In genomic region chr7:94883676-94884075, GRCh38 we compare ENCODE assay signal across 25 cellular contexts. TPM values are rescaled to one million over a fixed set of nuclear protein-coding genes. Genes with fewer than 3 reads are reported as not detected.
DNase-seq lines count a peak whose midpoint lies in the region; ATAC-seq, FAIRE-seq and TF ChIP-seq lines count a peak whose summit lies in the region.
"Had no signal": no experiment of that assay in that cellular context is flagged by ENCODE, and none has a peak within 500 bp of the region (broad histone marks: within the 10 kb centered on the region; RNA-seq: fewer than 3 reads in every experiment).

No MANE protein-coding gene starts in this region.

- H4K91ac ChIP-seq in H1 (replicated peaks; ENCODE audit: insufficient read length, low read length): no peak overlapping the region

- H3K36me3 ChIP-seq in H1 (ENCODE audit: control insufficient read depth in 2 of 4, insufficient read depth in 4 of 4, low read length in 3 of 4) (no peaks in the 10 kb centered on the region), smooth muscle cell (ENCODE audit: low read depth) (no peaks in the 10 kb centered on the region)
- H3K36me3 ChIP-seq: BE2C; BLaER1 treated with 17β-estradiol and CSF1 and Interleukin-3, amounts not matched to agents 10 nM and 100 nM had no signal

- no peak overlapping the region for H3K27ac ChIP-seq in H1 (ENCODE audit: low read depth, low read length)
- peak overlapping the region; percentile 74 for H3K27ac ChIP-seq in smooth muscle cell (ENCODE audit: low read depth)
- H3K27ac ChIP-seq: 22Rv1; BLaER1 treated with 17β-estradiol and CSF1 and Interleukin-3, amounts not matched to agents 10 nM and 100 nM; GM23248 had no signal

- no peak overlapping the region for H2BK5ac ChIP-seq in H1 (ENCODE audit: low read depth, low read length)

- ATAC-seq in GM18519 (IDR thresholded peaks at IDR 0.05; ENCODE audit: low FRiP score, unreplicated experiment): no peak
- ATAC-seq: HCT116 had no signal

- no peak overlapping the region for H2AK5ac ChIP-seq in H1 (ENCODE audit: low read depth, low read length)

- no peak overlapping the region for H3K4ac ChIP-seq in H1 (replicated peaks; ENCODE audit: insufficient read length, low read depth, low read length)

- H2BK120ac ChIP-seq in H1 (replicated peaks; ENCODE audit: low read depth, low read length): no peak overlapping the region

- no peak overlapping the region for H2BK20ac ChIP-seq in H1 (ENCODE audit: low read length)

- peaks cover 0 to 8% (median 7%) of the 10 kb centered on the region in 4 experiments; a peak in 5 of 7 replicates for H3K4me1 ChIP-seq in H1 (replicated peaks in 1 of 4; ENCODE audit: control insufficient read depth in 3 of 4, insufficient read depth in 4 of 4, low read length in 3 of 4)
- H3K4me1 ChIP-seq in smooth muscle cell (ENCODE audit: low read depth): peaks cover 6% of the 10 kb centered on the region
- H3K4me1 ChIP-seq: BE2C; BLaER1 treated with 17β-estradiol and CSF1 and Interleukin-3, amounts not matched to agents 10 nM and 100 nM had no signal

- in situ Hi-C loops in ACHN (cut with HindIII; ENCODE audit: low pct_ligation_motif_present, low pct_unique_long_range_greater_than_20kb, low sequenced_read_pairs): no loop called here

- CTCF ChIA-PET in H1 (lab: Charles Lee; ENCODE audit: partially characterized antibody): interaction anchor here (0.7 to 0.8 kb wide), 2 partner anchors 10 to 228 kb away, joined by 3 read pairs; partner anchors contain the start of gene SGCE

- DNase-seq in DMS53 (lab: John Stamatoyannopoulos, UW): peak; percentile 15
- no peak for DNase-seq in DMS53 treated with DMSO at 0.1 percent for 48 hours (lab: John Stamatoyannopoulos, UW; ENCODE audit: unreplicated experiment)
- DNase-seq in H1 (ENCODE audit: low read depth in 1 of 2, low spot score in 2 of 2): no peak
- peak; percentile 69 for DNase-seq in kidney tubule cell (ENCODE audit: low spot score)
- DNase-seq in smooth muscle cell (lab: John Stamatoyannopoulos, UW; ENCODE audit: unreplicated experiment): no peak
- DNase-seq in UCSD-AML1 (lab: John Stamatoyannopoulos, UW; ENCODE audit: unreplicated experiment): no peak
- no peak for DNase-seq in ACHN
- DNase-seq: AML-193; BE2C; Calu3; CD4-positive, alpha-beta T cell; CD8-positive, alpha-beta memory T cell; DMS153; DMS79 treated with DMSO at 0.1 percent for 48 hours; GF-D8; GM23248; H9 had no signal

- TF ChIP-seq RAD21 in H1 (IDR thresholded peaks at IDR 0.05 in 1 of 2, conservative IDR thresholded peaks at IDR 0.05 in 1 of 2; ENCODE audit: low read depth in 2 of 2, low read length in 2 of 2): no peak

- 71% methylated on average over 2 of the region's 2 CpGs; no CpG with 5 or more reads in 1 of the 2 experiments for WGBS in H1 (ENCODE audit: extremely low coverage in 1 of 2, insufficient coverage in 1 of 2, insufficient read length in 1 of 2, insufficient replicate concordance in 2 of 2, low coverage in 1 of 2, low lambda C conversion rate in 2 of 2, missing lambda C conversion rate in 1 of 2), 2 experiments
- 81% methylated on average over 2 of the region's 2 CpGs for WGBS in smooth muscle cell (ENCODE audit: low lambda C conversion rate)

- no peak overlapping the region for H3K9ac ChIP-seq in H1 (replicated peaks in 1 of 4; ENCODE audit: extremely low read depth in 1 of 4, low read depth in 3 of 4, low read length in 3 of 4)
- H3K9ac ChIP-seq in smooth muscle cell (ENCODE audit: low read depth): no peak overlapping the region
- H3K9ac ChIP-seq: BLaER1 treated with 17β-estradiol and CSF1 and Interleukin-3, amounts not matched to agents 10 nM and 100 nM; GM23248 had no signal

- no peak for TF ChIP-seq CTCF in H1 (IDR thresholded peaks at IDR 0.05; ENCODE audit: control extremely low read depth in 1 of 3, insufficient read depth in 1 of 3, low read depth in 1 of 3, low read length in 3 of 3)
- TF ChIP-seq CTCF in smooth muscle cell (IDR thresholded peaks at IDR 0.05; ENCODE audit: borderline replicate concordance, insufficient read depth, poor library complexity, severe bottlenecking): no peak

- TF ChIP-seq EP300 in H1 (IDR thresholded peaks at IDR 0.05; ENCODE audit: borderline replicate concordance in 1 of 2, low read depth in 2 of 2, low read length in 2 of 2): no peak

- no peak overlapping the region for H3K14ac ChIP-seq in H1 (ENCODE audit: insufficient read length)

- H3K79me1 ChIP-seq in H1 (ENCODE audit: low read depth, low read length): no peaks in the 10 kb centered on the region

- POLR2A ChIA-PET in H1 (lab: Charles Lee; ENCODE audit: partially characterized antibody): no interaction called here

- no peaks in the 10 kb centered on the region for H3K27me3 ChIP-seq in H1 (replicated peaks in 1 of 4; ENCODE audit: control insufficient read depth in 3 of 4, extremely low read depth in 1 of 4, insufficient read depth in 3 of 4, low read length in 3 of 4)
- no peaks in the 10 kb centered on the region for H3K27me3 ChIP-seq in smooth muscle cell (ENCODE audit: low read depth)
- H3K27me3 ChIP-seq: BLaER1 treated with 17β-estradiol and CSF1 and Interleukin-3, amounts not matched to agents 10 nM and 100 nM had no signal

- no peak overlapping the region for H3K4me3 ChIP-seq in H1 (ENCODE audit: extremely low read depth in 1 of 4, insufficient read depth in 2 of 4, low read depth in 3 of 4, low read length in 4 of 4)
- H3K4me3 ChIP-seq in smooth muscle cell: no peak overlapping the region
- H3K4me3 ChIP-seq: BLaER1 treated with 17β-estradiol and CSF1 and Interleukin-3, amounts not matched to agents 10 nM and 100 nM; GM23248 had no signal

- no peaks in the 10 kb centered on the region for H3K9me3 ChIP-seq in H1 (ENCODE audit: insufficient read depth in 2 of 2, low read depth in 1 of 2, low read length in 1 of 2)
- H3K9me3 ChIP-seq in smooth muscle cell (replicated peaks; ENCODE audit: low read depth): no peaks in the 10 kb centered on the region
- H3K9me3 ChIP-seq: BE2C had no signal

- no peak overlapping the region for H2BK12ac ChIP-seq in H1 (ENCODE audit: low read depth, low read length)

- no peaks in the 10 kb centered on the region for H3K23me2 ChIP-seq in H1 (ENCODE audit: low read depth, low read length)

- H3F3A ChIP-seq in smooth muscle cell (ENCODE audit: low read depth): no peaks in the 10 kb centered on the region

- H3K79me2 ChIP-seq in H1 (ENCODE audit: control insufficient read depth in 1 of 2, insufficient read depth in 2 of 2, low read length in 2 of 2): no peaks in the 10 kb centered on the region
- no peaks in the 10 kb centered on the region for H3K79me2 ChIP-seq in smooth muscle cell (ENCODE audit: low read depth)

- H4K8ac ChIP-seq in H1 (ENCODE audit: extremely low read depth, insufficient read depth, low read length): no peak overlapping the region

- H3K23ac ChIP-seq in H1 (ENCODE audit: insufficient read length): no peak overlapping the region

- no peak overlapping the region for H3K18ac ChIP-seq in H1 (ENCODE audit: extremely low read depth, low read length)

- no peaks in the 10 kb centered on the region for H4K20me1 ChIP-seq in H1 (replicated peaks in 1 of 2; ENCODE audit: control insufficient read depth in 1 of 2, insufficient read depth in 2 of 2, low read length in 2 of 2)
- H4K20me1 ChIP-seq in smooth muscle cell (ENCODE audit: low read depth): no peaks in the 10 kb centered on the region
- H4K20me1 ChIP-seq: BLaER1 treated with 17β-estradiol and CSF1 and Interleukin-3, amounts not matched to agents 10 nM and 100 nM had no signal

- H2BK15ac ChIP-seq in H1 (ENCODE audit: low read length): no peak overlapping the region

- no peak for FAIRE-seq in H1 (lab: Jason Lieb, UNC)
- FAIRE-seq: A204.1, GM12891, GM18507 had no signal

- H4K5ac ChIP-seq in H1 (ENCODE audit: insufficient read length, low read depth, low read length): no peak overlapping the region

- H2AFZ ChIP-seq in H1 (ENCODE audit: low read length) (peak overlapping the region; percentile 70; the same call in 1 of the 2 replicates), smooth muscle cell (ENCODE audit: low read depth) (no peak overlapping the region)
- H2AFZ ChIP-seq: GM23248 had no signal

- no peak overlapping the region for H3K56ac ChIP-seq in H1 (replicated peaks; ENCODE audit: insufficient read length, low read depth, low read length)

- no peak overlapping the region for H3K4me2 ChIP-seq in H1 (ENCODE audit: insufficient read depth in 1 of 2, low read depth in 2 of 2, low read length in 2 of 2)
- H3K4me2 ChIP-seq in smooth muscle cell: no peak overlapping the region
- H3K4me2 ChIP-seq: BLaER1 treated with 17β-estradiol and CSF1 and Interleukin-3, amounts not matched to agents 10 nM and 100 nM had no signal

- TF ChIP-seq POLR2A in H1 (IDR thresholded peaks at IDR 0.05; ENCODE audit: control extremely low read depth in 1 of 2, low read depth in 2 of 2, low read length in 2 of 2): no peak

TF ChIP-seq in H1, 55 proteins besides CTCF, POLR2A, EP300 and RAD21:
- TF ChIP-seq KDM1A (IDR thresholded peaks at IDR 0.05; ENCODE audit: borderline replicate concordance, low read length): no peak
- no peak for TF ChIP-seq SIX5 (IDR thresholded peaks at IDR 0.05; ENCODE audit: low read depth, low read length)
- no peak for TF ChIP-seq SP4 (IDR thresholded peaks at IDR 0.05; ENCODE audit: low read length)
- TF ChIP-seq YY1 (IDR thresholded peaks at IDR 0.05; ENCODE audit: low read depth, low read length): no peak
- TF ChIP-seq SAP30 (IDR thresholded peaks at IDR 0.05; ENCODE audit: insufficient read depth, insufficient replicate concordance, low read length): no peak
- TF ChIP-seq SIN3A (conservative IDR thresholded peaks at IDR 0.05 in 1 of 2, IDR thresholded peaks at IDR 0.05 in 1 of 2; ENCODE audit: low read depth in 1 of 2, low read length in 2 of 2): no peak

RNA-seq across cellular contexts. Expression of gene PPP1R9A, which starts 23.7 kb away (rescaled TPM):
- total RNA-seq in H1 (2021; fragmentation: NEBNext Ultra II Directional; extraction: Animal tissue kit (Norgen Biotek cat#: 25700)): 15.5 and 20.3 TPM in 2 replicates
- polyA plus RNA-seq in H1 (2011; rRNA removed) (2.1 and 3.0 TPM in 2 replicates), smooth muscle cell (0.22 and 4.7 TPM in 2 replicates)
- 3.1 TPM for polyA plus RNA-seq in H1 (2011; cell fraction: cytosol; rRNA removed)
- 11.5 TPM for polyA plus RNA-seq in H1 (2011; cell fraction: nucleus; rRNA removed)
- polyA plus RNA-seq in H1 (2012, experiment 1 of 2): 3.7 to 8.0 TPM (median 5.6 TPM) in 4 replicates
- polyA plus RNA-seq in H1 (2012, experiment 2 of 2): 0.29 TPM
- polyA plus RNA-seq in H1 (2013, experiment 1 of 2): 5.7 TPM
- polyA plus RNA-seq in H1 (2013, experiment 2 of 2): 6.1 TPM
- 24.4 and 34.3 TPM in 2 replicates for polyA minus RNA-seq in H1 (2011; rRNA and poly(A)+ RNA removed)
- polyA minus RNA-seq in H1 (2011; cell fraction: cytosol; rRNA and poly(A)+ RNA removed): 11.4 TPM
- 80.4 TPM for polyA minus RNA-seq in H1 (2011; cell fraction: nucleus; rRNA and poly(A)+ RNA removed)
- 1.6 and 1.8 TPM in 2 replicates for total RNA-seq in smooth muscle cell
- total RNA-seq: CD4-positive, alpha-beta T cell; GM23248 had no signal
- polyA plus RNA-seq: CD14-positive monocyte; CD8-positive, alpha-beta memory T cell had no signal

Comparison
In these comparisons a context has a peak if more than half of its experiments do, and no peak if none do; other contexts are left out.
1. DNase-seq: peak in DMS53 (single experiment) and kidney tubule cell (single experiment); none in DMS53 treated with DMSO at 0.1 percent for 48 hours (single experiment), H1 (0 of 2), smooth muscle cell (single experiment), UCSD-AML1 (single experiment) and ACHN (single experiment).